ENCODE assay signal across 8 cellular contexts in genomic region chr3:132352556-132353143, GRCh38. TPM values are rescaled to one million over a fixed set of nuclear protein-coding genes. Genes with fewer than 3 reads are reported as not detected.
DNase-seq lines count a peak whose midpoint lies in the region; ATAC-seq and TF ChIP-seq lines count a peak whose summit lies in the region.

No MANE protein-coding gene starts in this region.

- H3K27me3 ChIP-seq in liver (ENCODE audit: control insufficient read depth in 4 of 4, insufficient read depth in 4 of 4, low read length in 3 of 4): no peaks in the 10 kb centered on the region

- H3K27me3 Mint-ChIP-seq in chondrocyte (ENCODE audit: low read depth): peaks cover 44% of the 10 kb centered on the region

- H3K4me3 Mint-ChIP-seq in chondrocyte (ENCODE audit: unreplicated experiment): no peak overlapping the region

- H3K9ac ChIP-seq in liver (ENCODE audit: low read depth in 1 of 2, low read length in 2 of 2): no peak overlapping the region

- ATAC-seq in HG03196 (IDR thresholded peaks at IDR 0.05; ENCODE audit: unreplicated experiment): peak; percentile 51

- no peak overlapping the region for H3K27ac ChIP-seq in liver (ENCODE audit: low read depth in 1 of 2, low read length in 2 of 2)

- peaks cover 4% of the 10 kb centered on the region for H3K4me1 Mint-ChIP-seq in chondrocyte (ENCODE audit: low read depth)

- no peaks in the 10 kb centered on the region for H3K9me3 ChIP-seq in liver (ENCODE audit: control insufficient read depth in 4 of 4, low read length in 3 of 4)

- H3K4me1 ChIP-seq in liver (ENCODE audit: control insufficient read depth in 4 of 4, insufficient read depth in 4 of 4, low read length in 3 of 4): peaks cover 0 to 2% (median 0%) of the 10 kb centered on the region in 4 donors

- TF ChIP-seq RAD21 in liver (IDR thresholded peaks at IDR 0.05): peak; percentile 85 to 90

- H3K4me3 ChIP-seq in liver (ENCODE audit: low read depth in 1 of 3, low read length in 3 of 3): no peak overlapping the region

- TF ChIP-seq CTCF in chondrocyte (IDR thresholded peaks at IDR 0.05) (peak; percentile 98), liver (IDR thresholded peaks at IDR 0.05; ENCODE audit: low read depth, low read length, missing input control) (peak; percentile 92)

- no peaks in the 10 kb centered on the region for H3K9me3 Mint-ChIP-seq in chondrocyte (ENCODE audit: low read depth)

- no peaks in the 10 kb centered on the region for H3K36me3 ChIP-seq in liver (ENCODE audit: control insufficient read depth in 4 of 4, insufficient read depth in 3 of 4, low read depth in 1 of 4, low read length in 3 of 4)

- WGBS in liver: 16% methylated on average over 6 of the region's 6 CpGs

- H3K27ac Mint-ChIP-seq in chondrocyte (ENCODE audit: unreplicated experiment): no peak overlapping the region

- DNase-seq in activated gamma-delta T cell treated with Interleukin-2 at 50 U/mL for 16 hours (peak; percentile 58), activated gamma-delta T cell (lab: John Stamatoyannopoulos, UW) (no peak), NCI-H446 treated with DMSO at 0.1 percent for 48 hours (lab: John Stamatoyannopoulos, UW) (peak; percentile 28), chondrocyte (ENCODE audit: low spot score) (no peak)
- peak; percentile 33 for DNase-seq in activated CD4-positive, alpha-beta T cell treated with anti-CD3 and anti-CD28 coated beads for 1 hour
- peak; percentile 8 for DNase-seq in stimulated activated CD8-positive, alpha-beta memory T cell treated with anti-CD3 and anti-CD28 coated beads, Interleukin-12 subunit alpha, Interleukin-12 subunit beta, amount 100 ng/mL, for 4 hours (ENCODE audit: low read depth)

- no peaks in the 10 kb centered on the region for H3K36me3 Mint-ChIP-seq in chondrocyte (ENCODE audit: low read depth)

TF ChIP-seq in liver, 16 proteins besides CTCF, POLR2A, EP300 and RAD21:
- TF ChIP-seq HNF4G (IDR thresholded peaks at IDR 0.05) (no peak), EGR1 (IDR thresholded peaks at IDR 0.05; ENCODE audit: low read depth in 2 of 2) (no peak), HNF4A (conservative IDR thresholded peaks at IDR 0.05) (peak in 1 of 2 donors; percentile 8), JUND (IDR thresholded peaks at IDR 0.05) (no peak), FOXA2 (IDR thresholded peaks at IDR 0.05) (peak; percentile 48), RXRA (IDR thresholded peaks at IDR 0.05) (no peak), REST (IDR thresholded peaks at IDR 0.05) (no peak), FOXA1 (IDR thresholded peaks at IDR 0.05) (no peak), MAX (IDR thresholded peaks at IDR 0.05) (no peak)

RNA-seq across cellular contexts. Expression of gene ACP3, which starts 35.4 kb away (rescaled TPM):
- total RNA-seq in chondrocyte (not detected in 3 replicates), liver (1 to 10 TPM; 1.3 to 2.1 TPM)
- polyA plus RNA-seq in liver: under 1 TPM in 1 of 2 donors, not detected in 1; 0.15 TPM

Comparison
In these comparisons a context has a peak if more than half of its experiments do, and no peak if none do; other contexts are left out.
1. DNase-seq: peak in activated gamma-delta T cell treated with Interleukin-2 at 50 U/mL for 16 hours (single experiment), NCI-H446 treated with DMSO at 0.1 percent for 48 hours (single experiment), activated CD4-positive, alpha-beta T cell treated with anti-CD3 and anti-CD28 coated beads for 1 hour (single experiment) and stimulated activated CD8-positive, alpha-beta memory T cell treated with anti-CD3 and anti-CD28 coated beads, Interleukin-12 subunit alpha, Interleukin-12 subunit beta, amount 100 ng/mL, for 4 hours (single experiment); none in activated gamma-delta T cell (single experiment) and chondrocyte (single experiment).